In the genomic region with DNA sequence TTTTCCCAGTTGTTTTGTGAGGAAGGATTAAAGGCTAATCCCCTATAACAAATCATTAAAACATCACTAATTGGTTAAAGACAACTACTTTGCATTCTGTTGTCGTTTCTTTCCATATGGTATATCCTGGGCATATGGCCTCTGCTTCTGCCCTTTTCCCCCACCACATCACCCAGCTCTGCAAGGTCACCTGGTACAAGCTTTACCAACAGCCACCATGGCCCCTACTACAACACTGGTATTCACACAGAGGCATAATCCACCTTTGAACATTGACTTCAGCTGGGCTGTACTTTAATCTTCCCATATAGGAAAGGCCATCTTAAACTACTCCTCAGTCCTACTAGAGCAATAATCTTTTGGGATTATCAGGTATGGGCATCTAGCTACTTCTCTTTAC, we compare ENCODE assay signal across 20 cellular contexts.
DNase-seq lines count a peak whose midpoint lies in the region; ATAC-seq, FAIRE-seq and TF ChIP-seq lines count a peak whose summit lies in the region.
"Had no signal": no experiment of that assay in that cellular context is flagged by ENCODE, and none has a peak within 500 bp of the region (broad histone marks: within the 10 kb centered on the region; RNA-seq: fewer than 3 reads in every experiment).

No MANE protein-coding gene starts in this region.

- no peaks in the 10 kb centered on the region for H3K36me3 ChIP-seq in MM.1S (replicated peaks; ENCODE audit: insufficient read depth, low read length)
- H3K36me3 ChIP-seq: SJSA1 had no signal

- no peaks in the 10 kb centered on the region for H3K9me2 ChIP-seq in MM.1S (replicated peaks; ENCODE audit: insufficient read depth, low read length)

- H3F3A ChIP-seq in MM.1S (ENCODE audit: insufficient read depth, low read length): no peaks in the 10 kb centered on the region

- H3K4me2 ChIP-seq in MM.1S (ENCODE audit: low read depth, low read length): peak overlapping the region; percentile 28; the same call in 1 of the 2 replicates
- H3K4me2 ChIP-seq: A549, GM23338 had no signal

- ATAC-seq in GM19035 (IDR thresholded peaks at IDR 0.05; ENCODE audit: unreplicated experiment): no peak
- ATAC-seq: A549, GM23338, T-cell had no signal

- peaks cover 12% of the 10 kb centered on the region for H3K4me1 ChIP-seq in MM.1S (ENCODE audit: low read length)
- H3K4me1 ChIP-seq: A549, SJSA1 had no signal

- no peak overlapping the region for H3K4me3 ChIP-seq in MM.1S (ENCODE audit: low read length)
- H3K4me3 ChIP-seq: A549, GM23338, SJSA1 had no signal

- H3K79me2 ChIP-seq in MM.1S (ENCODE audit: low read length): no peaks in the 10 kb centered on the region

- H3K27ac ChIP-seq in MM.1S (ENCODE audit: low read length): no peak overlapping the region
- H3K27ac ChIP-seq: A549, SJSA1 had no signal

- DNase-seq in D341Med (ENCODE audit: low spot score) (peak; percentile 58), MM.1S (no peak), NCI-H82 treated with DMSO at 0.1 percent for 48 hours (lab: John Stamatoyannopoulos, UW; ENCODE audit: unreplicated experiment) (peak; percentile 89), NCI-H69 (lab: John Stamatoyannopoulos, UW) (no peak), urothelium cell line (ENCODE audit: low spot score) (no peak)
- no peak for DNase-seq in activated CD4-positive, CD25-positive, alpha-beta regulatory T cell (lab: John Stamatoyannopoulos, UW)
- DNase-seq: CD8-positive, alpha-beta memory T cell; DMS53; HCEC 1CT; KBM-7; NCI-H1417; NCI-H187; NCI-H774; Right ventricle myocardium superior; RPMI8226; T-cell had no signal

- no peak overlapping the region for H3K9ac ChIP-seq in MM.1S (ENCODE audit: low read length)

- H4K20me1 ChIP-seq in MM.1S (ENCODE audit: insufficient read depth, low read length): no peaks in the 10 kb centered on the region

- no peaks in the 10 kb centered on the region for H3K27me3 ChIP-seq in MM.1S (replicated peaks; ENCODE audit: insufficient read depth, low read length)
- H3K27me3 ChIP-seq: SJSA1 had no signal

- no peak for FAIRE-seq in urothelium cell line (lab: Jason Lieb, UNC)
- FAIRE-seq: A549 had no signal

- H2AFZ ChIP-seq in MM.1S (ENCODE audit: low read length): no peak overlapping the region
- H2AFZ ChIP-seq: GM23338 had no signal

- no peak for TF ChIP-seq CTCF in MM.1S (IDR thresholded peaks at IDR 0.05; ENCODE audit: low read length)

- H3K9me3 ChIP-seq in MM.1S (replicated peaks; ENCODE audit: insufficient read depth, low read length): no peaks in the 10 kb centered on the region
- H3K9me3 ChIP-seq: A549, SJSA1 had no signal

Comparison
In these comparisons a context has a peak if more than half of its experiments do, and no peak if none do; other contexts are left out.
1. DNase-seq: peak in D341Med (single experiment) and NCI-H82 treated with DMSO at 0.1 percent for 48 hours (single experiment); none in MM.1S (single experiment), activated CD4-positive, CD25-positive, alpha-beta regulatory T cell (0 of 4), NCI-H69 (single experiment) and urothelium cell line (single experiment).